ENCODE assay signal across 35 cellular contexts in the genomic region with DNA sequence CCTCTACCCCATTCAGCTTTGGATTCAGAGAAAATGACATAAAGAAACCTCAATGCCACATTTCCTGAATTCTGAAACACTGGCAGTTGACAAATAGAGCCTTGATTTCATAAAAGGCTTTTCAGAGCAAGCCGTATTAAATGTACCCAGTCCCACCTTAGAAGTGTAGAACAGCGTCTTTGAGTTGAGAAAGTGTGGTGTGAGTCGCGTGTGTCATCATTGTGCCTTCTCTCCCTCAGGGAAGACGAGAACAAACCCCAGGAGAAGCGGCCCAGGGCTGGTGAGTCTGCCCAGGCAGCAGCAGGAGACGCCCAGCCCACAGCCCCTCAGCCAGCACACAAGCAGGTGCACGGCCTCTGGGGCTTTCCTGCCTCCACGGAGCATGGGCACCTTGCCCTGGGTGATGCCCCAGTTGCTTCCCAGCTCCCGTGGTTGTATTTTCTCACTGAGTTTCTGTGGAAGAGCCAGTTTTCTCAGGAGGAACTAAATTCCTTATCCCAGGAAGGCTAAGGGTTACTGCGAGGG. TPM values are rescaled to one million over a fixed set of nuclear protein-coding genes. Genes with fewer than 3 reads are reported as not detected.
"Had no signal": no experiment of that assay in that cellular context is flagged by ENCODE, and none has a peak within 500 bp of the region (broad histone marks: within the 10 kb centered on the region; RNA-seq: fewer than 3 reads in every experiment).

No MANE protein-coding gene starts in this region.

- H3K9me3 ChIP-seq: esophagus muscularis mucosa, psoas muscle, stomach, thyroid gland, upper lobe of left lung, vagina had no signal

- H3K4me1 ChIP-seq: parathyroid adenoma had no signal

- H3K27ac ChIP-seq: brain microvascular endothelial cell, esophagus muscularis mucosa, parathyroid adenoma, psoas muscle, stomach, thyroid gland, upper lobe of left lung, vagina had no signal

- H3K9ac ChIP-seq: parathyroid adenoma had no signal

- H3K79me2 ChIP-seq: parathyroid adenoma had no signal

- ATAC-seq: left cardiac atrium; left ventricle myocardium superior; psoas muscle; stimulated activated naive B cell treated with anti-CD40 and anti-IgM and Interleukin-4, amounts not matched to agents 10 μg/mL and 1 μg/mL and 100 μg/mL, for 72 hours; T-helper 17 cell had no signal

- FAIRE-seq: astrocyte had no signal

- H3K27me3 ChIP-seq: esophagus muscularis mucosa, stomach, thyroid gland, upper lobe of left lung, vagina had no signal

- DNase-seq: activated CD4-positive, alpha-beta memory T cell treated with anti-CD3 and anti-CD28 coated beads for 36 hours; activated CD4-positive, alpha-beta T cell treated with anti-CD3 and anti-CD28 coated beads, Interleukin-2, amount 10 ng/mL, durations not matched to agents 24 days and 14 days; activated CD4-positive, CD25-positive, alpha-beta regulatory T cell treated with anti-CD3 and anti-CD28 coated beads, Interleukin-2, amount 50 U/mL, for 72 hours; activated CD8-positive, alpha-beta memory T cell treated with anti-CD3 and anti-CD28 coated beads, Interleukin-2, amount 50 U/mL, for 4 hours; activated effector memory CD4-positive, alpha-beta T cell treated with anti-CD3 and anti-CD28 coated beads, Interleukin-2, amount 50 U/mL, for 16 hours; activated naive CD4-positive, alpha-beta T cell treated with anti-CD3 and anti-CD28 coated beads, Interleukin-2, amount 50 U/mL, for 16 hours; activated T-cell treated with anti-CD3 and anti-CD28 coated beads, Interleukin-2, amount 50 U/mL, for 1 hour; amniotic stem cell; brain microvascular endothelial cell; caudate nucleus; foreskin melanocyte; islet precursor cell; left cardiac atrium; left ventricle myocardium superior; naive B cell; occipital lobe; psoas muscle; stimulated activated CD4-positive, alpha-beta T cell treated with anti-CD3 and anti-CD28 coated beads, Interleukin-15, amount 100 ng/mL, for 24 hours; stimulated activated CD4-positive, alpha-beta T cell treated with anti-CD3 and anti-CD28 coated beads, Interleukin-2, amount 100 ng/mL, for 24 hours; stimulated activated naive B cell treated with anti-CD40 and anti-IgM and Interleukin-4, amounts not matched to agents 10 μg/mL and 1 μg/mL and 100 μg/mL, for 72 hours; stomach; T-helper 17 cell; T1000; thyroid gland; upper lobe of left lung had no signal

- H3K4me3 ChIP-seq: esophagus muscularis mucosa, psoas muscle, smooth muscle cell, stomach, thyroid gland, upper lobe of left lung, vagina had no signal

- H2AFZ ChIP-seq: parathyroid adenoma had no signal

- H3K4me2 ChIP-seq: smooth muscle cell had no signal

RNA-seq across cellular contexts. Expression of a gene that starts 34.0 kb away (rescaled TPM):
- total RNA-seq: activated CD4-positive, alpha-beta memory T cell treated with anti-CD3 and anti-CD28 coated beads for 36 hours; activated CD4-positive, alpha-beta T cell treated with anti-CD3 and anti-CD28 coated beads, Interleukin-2, amount 10 ng/mL, durations not matched to agents 24 days and 14 days; activated CD8-positive, alpha-beta memory T cell treated with anti-CD3 and anti-CD28 coated beads for 36 hours; activated T-helper 1 cell treated with anti-CD3 and anti-CD28 coated beads, Interleukin-12 subunit alpha, Interleukin-12 subunit beta, Interleukin-2, Interleukin-4 antibody, amounts not matched to agents 30 ng/mL and 10 ng/mL and 1 ng/mL, durations not matched to agents 14 hours and 24 hours and 36 hours; astrocyte; esophagus muscularis mucosa; left cardiac atrium; left ventricle myocardium superior; lung microvascular endothelial cell; mucosa of gallbladder; occipital lobe; smooth muscle cell; T-helper 17 cell; thyroid gland; vagina had no signal
- polyA plus RNA-seq: neural cell, psoas muscle, smooth muscle cell had no signal
